20 cellular contexts compared by ENCODE assay signal in the genomic region with DNA sequence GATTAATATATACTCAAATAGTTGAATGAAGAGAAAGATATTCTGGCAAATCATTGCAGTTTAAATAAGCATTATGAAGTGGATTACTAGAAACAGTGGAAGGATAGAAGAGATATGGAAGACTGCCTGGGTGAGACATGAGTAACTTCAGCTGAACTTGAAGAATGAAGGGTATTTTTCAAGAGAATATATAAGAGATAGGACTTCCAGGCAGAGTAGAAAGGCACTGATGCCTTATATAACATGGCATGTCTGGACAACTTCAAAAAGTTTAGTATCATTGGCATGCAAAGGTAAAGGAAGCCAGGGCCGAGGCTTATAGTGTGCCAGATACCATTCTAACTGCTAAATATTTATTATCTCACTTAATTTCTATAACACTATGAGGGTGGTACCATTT.
DNase-seq lines count a peak whose midpoint lies in the region; ATAC-seq, FAIRE-seq and TF ChIP-seq lines count a peak whose summit lies in the region.
"Had no signal": no experiment of that assay in that cellular context is flagged by ENCODE, and none has a peak within 500 bp of the region (broad histone marks: within the 10 kb centered on the region; RNA-seq: fewer than 3 reads in every experiment).

No MANE protein-coding gene starts in this region.

- BruUV-seq in PC-9 (replicated peaks; lab: Mats Ljungman, UMichigan), result no TSS peak

- no peak overlapping the region for H2BK15ac ChIP-seq in H9 (ENCODE audit: low read depth, low read length)

- no peak overlapping the region for H3K18ac ChIP-seq in trophoblast cell (ENCODE audit: low read length)
- H3K18ac ChIP-seq in H9 (ENCODE audit: insufficient read length, low read depth, low read length), result no peak overlapping the region

- DNase-seq in PC-9 (no peak), astrocyte (ENCODE audit: low read depth) (no peak), iris pigment epithelial cell (ENCODE audit: low read depth) (peak; percentile 62), trophoblast cell (peak; percentile 31 to 74), right cardiac atrium (no peak), H9 (no peak), GM13977 (ENCODE audit: low spot score) (no peak)
- DNase-seq in activated CD4-positive, alpha-beta memory T cell treated with anti-CD3 and anti-CD28 coated beads for 36 hours, result no peak
- DNase-seq: AML-193; DMS79 treated with DMSO at 0.1 percent for 48 hours; HCEC 1CT; MV-4-11; NCI-H1694 treated with DMSO at 0.1 percent for 48 hours; NCI-H510A; NCI-H748 treated with DMSO at 0.1 percent for 48 hours; NK-92 treated with Interleukin-12 subunit alpha and Interleukin-12 subunit beta, amount 100 ng/mL, for 24 hours; SHP77 had no signal

- H2AFZ ChIP-seq in PC-9 (no peak overlapping the region), astrocyte (ENCODE audit: low read depth, low read length) (no peak overlapping the region), trophoblast cell (ENCODE audit: insufficient read depth, low read length, poor library complexity) (no peak overlapping the region), H9 (ENCODE audit: low read length) (no peak overlapping the region)

- H3K4me3 Mint-ChIP-seq in astrocyte (ENCODE audit: unreplicated experiment), result no peak overlapping the region
- no peak overlapping the region for H3K4me3 Mint-ChIP-seq in activated CD4-positive, alpha-beta memory T cell treated with anti-CD3 and anti-CD28 coated beads for 36 hours
- H3K4me3 Mint-ChIP-seq in H9, result no peak overlapping the region

- ATAC-seq in right cardiac atrium, result no peak

- in situ Hi-C loops in GM13977 (cut with MboI; ENCODE audit: low pct_unique_long_range_greater_than_20kb, low sequenced_read_pairs, unreplicated experiment), result no loop called here

- H3K27me3 ChIP-seq in PC-9 (ENCODE audit: insufficient read depth, low read depth), result no peaks in the 10 kb centered on the region
- no peaks in the 10 kb centered on the region for H3K27me3 ChIP-seq in astrocyte (ENCODE audit: insufficient read depth, low read length)
- no peaks in the 10 kb centered on the region for H3K27me3 ChIP-seq in trophoblast cell (ENCODE audit: insufficient read depth, low read length)
- no peaks in the 10 kb centered on the region for H3K27me3 ChIP-seq in right cardiac atrium (ENCODE audit: control insufficient read depth, insufficient read depth)
- H3K27me3 ChIP-seq in H9 (ENCODE audit: insufficient read depth, low read length), result no peaks in the 10 kb centered on the region

- H3K14ac ChIP-seq in trophoblast cell (ENCODE audit: low read length) (no peak overlapping the region), H9 (ENCODE audit: insufficient read depth, low read length) (no peak overlapping the region)

- H3K4ac ChIP-seq in trophoblast cell (ENCODE audit: low read depth, low read length), result no peak overlapping the region
- H3K4ac ChIP-seq in H9 (ENCODE audit: low read depth, low read length), result no peak overlapping the region

- H4K20me1 ChIP-seq in PC-9 (ENCODE audit: insufficient read depth) (no peaks in the 10 kb centered on the region), astrocyte (ENCODE audit: insufficient read depth, low read length) (no peaks in the 10 kb centered on the region), H9 (ENCODE audit: control insufficient read depth, insufficient read depth, insufficient read length) (no peaks in the 10 kb centered on the region)

- no peak overlapping the region for H3T11ph ChIP-seq in H9 (ENCODE audit: low read length)

- H2BK12ac ChIP-seq in trophoblast cell (ENCODE audit: low read length), result no peak overlapping the region
- no peak overlapping the region for H2BK12ac ChIP-seq in H9 (ENCODE audit: insufficient read length, low read depth, low read length)

- H4K5ac ChIP-seq in H9 (ENCODE audit: insufficient read length, low read depth, low read length), result no peak overlapping the region

- CTCF ChIA-PET in PC-9 (lab: Charles Lee), result interaction anchor here (0.5 kb wide), 1 partner anchor 741 kb away, joined by 10 read pairs; no protein-coding TSS in a partner anchor
- CTCF ChIA-PET in activated CD4-positive, alpha-beta memory T cell treated with anti-CD3 and anti-CD28 coated beads for 36 hours (lab: Charles Lee), result no interaction called here

- H2BK5ac ChIP-seq in trophoblast cell (ENCODE audit: low read depth, low read length, poor library complexity), result no peak overlapping the region
- no peak overlapping the region for H2BK5ac ChIP-seq in H9 (ENCODE audit: insufficient read length, low read length)

- H3K9me2 ChIP-seq in PC-9 (ENCODE audit: insufficient read depth), result no peaks in the 10 kb centered on the region

- H3K4me1 ChIP-seq in PC-9 (replicated peaks; ENCODE audit: insufficient read depth) (peaks cover 44% of the 10 kb centered on the region), astrocyte (ENCODE audit: insufficient read depth, low read length) (peaks cover 25% of the 10 kb centered on the region), trophoblast cell (ENCODE audit: control insufficient read depth in 1 of 2, insufficient read depth in 2 of 2, low read length in 2 of 2) (peaks cover 0 to 6% of the 10 kb centered on the region in 2 experiments), right cardiac atrium (ENCODE audit: control insufficient read depth, insufficient read depth, low read length) (no peaks in the 10 kb centered on the region), H9 (ENCODE audit: insufficient read depth, low read length) (no peaks in the 10 kb centered on the region)

- no peak overlapping the region for H3K56ac ChIP-seq in H9 (ENCODE audit: insufficient read length, low read depth, low read length)

- H3K9me3 Mint-ChIP-seq in astrocyte (ENCODE audit: unreplicated experiment) (peaks cover 22% of the 10 kb centered on the region), H9 (peaks cover 9 to 18% of the 10 kb centered on the region in 2 experiments; a peak in 4 of 5 replicates)
- peaks cover 9% of the 10 kb centered on the region for H3K9me3 Mint-ChIP-seq in activated CD4-positive, alpha-beta memory T cell treated with anti-CD3 and anti-CD28 coated beads for 36 hours

- no peak overlapping the region for H2BK20ac ChIP-seq in H9 (ENCODE audit: low read depth, low read length, poor library complexity, severe bottlenecking)

- no CpG with 5 or more reads among the region's 1 CpG for WGBS in trophoblast cell (ENCODE audit: extremely low coverage, insufficient coverage, insufficient read length)
- 79% methylated on average over 1 of the region's 1 CpG for WGBS in right cardiac atrium
- no CpG with 5 or more reads among the region's 1 CpG for WGBS in H9 (ENCODE audit: extremely low coverage, insufficient read length, low lambda C conversion rate)

- TF ChIP-seq CTCF in PC-9 (conservative IDR thresholded peaks at IDR 0.05) (no peak), astrocyte (IDR thresholded peaks at IDR 0.05; ENCODE audit: insufficient read depth, low read depth, low read length) (no peak), H9 (conservative IDR thresholded peaks at IDR 0.05) (no peak), GM13977 (IDR thresholded peaks at IDR 0.05; ENCODE audit: extremely low read depth, insufficient read depth, missing control alignments) (no peak)

- peaks cover 32% of the 10 kb centered on the region for H3K9me3 ChIP-seq in PC-9 (ENCODE audit: insufficient read depth, low read depth)
- peaks cover 9% of the 10 kb centered on the region for H3K9me3 ChIP-seq in astrocyte (ENCODE audit: insufficient read depth, low read depth, low read length)
- H3K9me3 ChIP-seq in trophoblast cell (ENCODE audit: insufficient read depth, low read depth, low read length), result peaks cover 2% of the 10 kb centered on the region
- H3K9me3 ChIP-seq in right cardiac atrium (ENCODE audit: control insufficient read depth, low read length), result peaks cover 1% of the 10 kb centered on the region
- no peaks in the 10 kb centered on the region for H3K9me3 ChIP-seq in H9 (ENCODE audit: control insufficient read depth, low read depth, low read length)

- H4K91ac ChIP-seq in trophoblast cell (ENCODE audit: low read depth, low read length) (no peak overlapping the region), H9 (ENCODE audit: insufficient read length, low read depth, low read length) (no peak overlapping the region)

- H2AK5ac ChIP-seq in trophoblast cell (ENCODE audit: low read length) (no peak overlapping the region), H9 (ENCODE audit: insufficient read length, low read length) (no peak overlapping the region)

- H3K23ac ChIP-seq in trophoblast cell (ENCODE audit: low read length) (no peak overlapping the region), H9 (ENCODE audit: insufficient read length, low read depth, low read length) (no peak overlapping the region)

- H3K79me1 ChIP-seq in trophoblast cell (ENCODE audit: low read length), result peaks cover 10% of the 10 kb centered on the region
- no peaks in the 10 kb centered on the region for H3K79me1 ChIP-seq in H9 (ENCODE audit: insufficient read depth, low read depth, low read length, poor library complexity, severe bottlenecking)

- H3K4me2 ChIP-seq in PC-9, result peak overlapping the region; percentile 39; the same call in 1 of the 2 replicates
- peak overlapping the region; percentile 78 for H3K4me2 ChIP-seq in astrocyte (ENCODE audit: low read length)
- H3K4me2 ChIP-seq in trophoblast cell (ENCODE audit: low read length), result no peak overlapping the region
- no peak overlapping the region for H3K4me2 ChIP-seq in H9 (ENCODE audit: insufficient read depth, insufficient read length, low read length)
- H3K4me2 ChIP-seq: KMS-11 had no signal

- H3F3A ChIP-seq in PC-9 (ENCODE audit: insufficient read depth, low read depth), result peaks cover 29% of the 10 kb centered on the region

- H4K12ac ChIP-seq in trophoblast cell (ENCODE audit: low read depth, low read length), result no peak overlapping the region

- H3K4me3 ChIP-seq in PC-9 (no peak overlapping the region), astrocyte (ENCODE audit: insufficient read depth, low read depth, low read length) (no peak overlapping the region), trophoblast cell (ENCODE audit: low read depth, low read length) (no peak overlapping the region), right cardiac atrium (ENCODE audit: low read length) (no peak overlapping the region)

- H3K9ac ChIP-seq in astrocyte (ENCODE audit: low read length), result no peak overlapping the region
- no peak overlapping the region for H3K9ac ChIP-seq in trophoblast cell (ENCODE audit: low read length)
- H3K9ac ChIP-seq in H9 (ENCODE audit: extremely low read depth, insufficient read length, low read length), result no peak overlapping the region
- H3K9ac ChIP-seq: KMS-11 had no signal

- H4K8ac ChIP-seq in trophoblast cell (ENCODE audit: low read depth, low read length), result no peak overlapping the region
- H4K8ac ChIP-seq in H9 (replicated peaks; ENCODE audit: insufficient read length, low read depth, low read length), result no peak overlapping the region

- H3K79me2 ChIP-seq in PC-9 (ENCODE audit: low read depth) (no peaks in the 10 kb centered on the region), astrocyte (ENCODE audit: insufficient read depth, low read length) (no peaks in the 10 kb centered on the region), trophoblast cell (ENCODE audit: control insufficient read depth, insufficient read depth, low read length, poor library complexity) (no peaks in the 10 kb centered on the region), H9 (ENCODE audit: insufficient read depth, low read length) (no peaks in the 10 kb centered on the region)

- H3K36me3 ChIP-seq in PC-9 (ENCODE audit: low read depth) (no peaks in the 10 kb centered on the region), astrocyte (ENCODE audit: insufficient read depth, low read length) (no peaks in the 10 kb centered on the region), trophoblast cell (ENCODE audit: control insufficient read depth in 1 of 2, insufficient read depth in 2 of 2, low read length in 2 of 2) (no peaks in the 10 kb centered on the region)

- H3K27me3 Mint-ChIP-seq in astrocyte (ENCODE audit: low read depth, unreplicated experiment) (no peaks in the 10 kb centered on the region), H9 (ENCODE audit: low read depth) (no peaks in the 10 kb centered on the region; the same call in 1 of the 2 replicates)
- H3K27me3 Mint-ChIP-seq in activated CD4-positive, alpha-beta memory T cell treated with anti-CD3 and anti-CD28 coated beads for 36 hours, result peaks cover 25% of the 10 kb centered on the region

- no peaks in the 10 kb centered on the region for H3K23me2 ChIP-seq in H9 (ENCODE audit: insufficient read length, low read depth, low read length, poor library complexity, severe bottlenecking)

- H3K27ac ChIP-seq in PC-9, result no peak overlapping the region
- peak overlapping the region; percentile 19 for H3K27ac ChIP-seq in astrocyte (ENCODE audit: low read depth, low read length)
- no peak overlapping the region for H3K27ac ChIP-seq in trophoblast cell (ENCODE audit: low read depth, low read length)
- no peak overlapping the region for H3K27ac ChIP-seq in right cardiac atrium (ENCODE audit: low read length)
- H3K27ac ChIP-seq in H9 (ENCODE audit: insufficient read length, low read depth, low read length), result no peak overlapping the region
- H3K27ac ChIP-seq: C4-2B, KMS-11 had no signal

- intact Hi-C loops in PC-9 (cut with micrococcal nuclease; ENCODE audit: unreplicated experiment) (loop anchor here (1.0 kb wide), 1 partner anchor 14 kb away; no protein-coding TSS in a partner anchor), right cardiac atrium (cut with DNase I) (no loop called here)
- intact Hi-C loops in activated CD4-positive, alpha-beta memory T cell treated with anti-CD3 and anti-CD28 coated beads for 36 hours (cut with micrococcal nuclease), result no loop called here

- H2BK120ac ChIP-seq in trophoblast cell (ENCODE audit: insufficient read depth, low read length, poor library complexity) (no peak overlapping the region), H9 (ENCODE audit: low read depth, low read length, poor library complexity, severe bottlenecking) (no peak overlapping the region)

- peaks cover 1% of the 10 kb centered on the region for H3K36me3 Mint-ChIP-seq in astrocyte (ENCODE audit: low read depth, unreplicated experiment)
- no peaks in the 10 kb centered on the region for H3K36me3 Mint-ChIP-seq in activated CD4-positive, alpha-beta memory T cell treated with anti-CD3 and anti-CD28 coated beads for 36 hours
- H3K36me3 Mint-ChIP-seq in H9 (ENCODE audit: insufficient read depth in 1 of 3, low read depth in 3 of 3), result peaks cover 0 to 9% (median 0%) of the 10 kb centered on the region in 3 experiments; a peak in 2 of 7 replicates

- POLR2A ChIA-PET in PC-9 (lab: Charles Lee; ENCODE audit: unreplicated experiment), result interaction anchor here (0.7 kb wide), 1 partner anchor 355 kb away, joined by 4 read pairs; a partner anchor contains a TSS
- POLR2A ChIA-PET in activated CD4-positive, alpha-beta memory T cell treated with anti-CD3 and anti-CD28 coated beads for 36 hours (lab: Charles Lee), result no interaction called here

- H3K4me1 Mint-ChIP-seq in astrocyte (ENCODE audit: low read depth, unreplicated experiment), result peaks cover 54% of the 10 kb centered on the region
- H3K4me1 Mint-ChIP-seq in activated CD4-positive, alpha-beta memory T cell treated with anti-CD3 and anti-CD28 coated beads for 36 hours (ENCODE audit: low read depth), result no peaks in the 10 kb centered on the region
- no peaks in the 10 kb centered on the region for H3K4me1 Mint-ChIP-seq in H9

- FAIRE-seq in astrocyte (lab: Jason Lieb, UNC), result no peak
- FAIRE-seq: G401.6 had no signal

- peak overlapping the region; percentile 16 for H3K27ac Mint-ChIP-seq in astrocyte (ENCODE audit: unreplicated experiment)
- H3K27ac Mint-ChIP-seq in activated CD4-positive, alpha-beta memory T cell treated with anti-CD3 and anti-CD28 coated beads for 36 hours, result no peak overlapping the region
- H3K27ac Mint-ChIP-seq in H9, result no peak overlapping the region

Comparison
In these comparisons a context has a peak if more than half of its experiments do, and no peak if none do; other contexts are left out.
1. DNase-seq: peak in iris pigment epithelial cell (single experiment) and trophoblast cell (2 of 2); none in PC-9 (0 of 2), astrocyte (single experiment), right cardiac atrium (0 of 3), activated CD4-positive, alpha-beta memory T cell treated with anti-CD3 and anti-CD28 coated beads for 36 hours (single experiment), H9 (single experiment) and GM13977 (single experiment).
2. H3K4me2 ChIP-seq: peak in PC-9 (single experiment) and astrocyte (single experiment); none in trophoblast cell (single experiment) and H9 (single experiment).